Comparison of ENCODE assay signal across 1 cellular context in the genomic region with DNA sequence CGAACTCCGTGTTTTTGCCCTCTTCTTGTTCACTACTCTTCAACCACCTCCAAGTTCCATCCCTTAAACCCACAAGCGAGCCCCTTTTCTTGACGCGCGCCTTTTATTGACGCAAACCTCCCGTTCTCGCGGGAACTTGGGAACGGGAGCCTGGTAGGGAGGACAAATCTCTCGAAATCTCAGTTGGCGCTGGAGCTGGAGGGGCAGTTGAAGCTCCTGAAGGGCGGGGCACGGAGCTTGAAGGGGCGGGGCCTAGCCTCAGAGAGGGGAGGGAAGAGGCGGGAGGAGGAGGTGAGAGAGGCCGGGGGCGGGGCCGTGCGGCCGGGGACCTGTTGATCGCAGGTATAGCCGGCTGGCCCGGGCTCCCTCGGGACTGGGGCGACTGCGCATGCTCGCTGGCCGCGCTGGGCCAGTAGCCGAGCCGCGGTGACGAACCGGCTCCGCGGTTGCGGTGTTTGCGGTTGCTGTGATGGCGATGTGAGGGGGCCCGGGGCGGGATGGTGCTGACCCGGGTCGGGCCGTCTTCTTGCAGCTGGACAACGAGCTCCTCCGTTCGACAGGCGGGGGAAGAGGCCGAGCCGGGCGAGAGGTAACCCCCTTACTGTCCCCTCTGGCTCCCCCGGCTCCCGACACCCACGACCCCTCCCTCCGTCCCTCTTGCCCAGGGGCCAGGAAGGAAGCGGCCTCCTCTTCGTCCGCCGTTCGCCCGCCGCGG.
TF ChIP-seq lines count a peak whose summit lies in the region.

A gene (plus strand): TSS at position 395 of the 715 bp plus-strand sequence. CDS start 14,835 bp downstream, outside the sequence.

TF ChIP-seq in K562, 482 proteins besides CTCF, POLR2A, EP300 and RAD21 (continued from another document and continues in another):
- TF ChIP-seq, protein P1, sequence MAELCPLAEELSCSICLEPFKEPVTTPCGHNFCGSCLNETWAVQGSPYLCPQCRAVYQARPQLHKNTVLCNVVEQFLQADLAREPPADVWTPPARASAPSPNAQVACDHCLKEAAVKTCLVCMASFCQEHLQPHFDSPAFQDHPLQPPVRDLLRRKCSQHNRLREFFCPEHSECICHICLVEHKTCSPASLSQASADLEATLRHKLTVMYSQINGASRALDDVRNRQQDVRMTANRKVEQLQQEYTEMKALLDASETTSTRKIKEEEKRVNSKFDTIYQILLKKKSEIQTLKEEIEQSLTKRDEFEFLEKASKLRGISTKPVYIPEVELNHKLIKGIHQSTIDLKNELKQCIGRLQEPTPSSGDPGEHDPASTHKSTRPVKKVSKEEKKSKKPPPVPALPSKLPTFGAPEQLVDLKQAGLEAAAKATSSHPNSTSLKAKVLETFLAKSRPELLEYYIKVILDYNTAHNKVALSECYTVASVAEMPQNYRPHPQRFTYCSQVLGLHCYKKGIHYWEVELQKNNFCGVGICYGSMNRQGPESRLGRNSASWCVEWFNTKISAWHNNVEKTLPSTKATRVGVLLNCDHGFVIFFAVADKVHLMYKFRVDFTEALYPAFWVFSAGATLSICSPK (IDR thresholded peaks at IDR 0.05; ENCODE audit: borderline replicate concordance), result no peak
- TF ChIP-seq CBFB (CRISPR knock-in tag; IDR thresholded peaks at IDR 0.05) (no peak; the same call in 1 of the 2 replicates), RBBP5 (IDR thresholded peaks at IDR 0.05; ENCODE audit: borderline replicate concordance, insufficient read depth, low read length, poor library complexity, severe bottlenecking) (no peak), ZNF699 (CRISPR knock-in tag; IDR thresholded peaks at IDR 0.05; ENCODE audit: insufficient replicate concordance) (no peak), HNRNPUL1 (IDR thresholded peaks at IDR 0.05; ENCODE audit: low read length) (no peak), CBX2 (IDR thresholded peaks at IDR 0.05; ENCODE audit: insufficient read depth, low read length, poor library complexity, severe bottlenecking) (no peak), TARDBP (IDR thresholded peaks at IDR 0.05) (no peak), KDM5B (IDR thresholded peaks at IDR 0.05; ENCODE audit: insufficient replicate concordance, low read depth, low read length) (peak; percentile 95), TEAD4 (IDR thresholded peaks at IDR 0.05; ENCODE audit: low read length) (no peak; the same call in 1 of the 2 replicates), TEAD4 (CRISPR knock-in tag; IDR thresholded peaks at IDR 0.05; ENCODE audit: borderline replicate concordance) (no peak), TCF7L2 (IDR thresholded peaks at IDR 0.05; ENCODE audit: low read depth, low read length) (0 out of 2 replicates have a peak, but pooled peaks have one; percentile 57), SIN3A (IDR thresholded peaks at IDR 0.05; ENCODE audit: borderline replicate concordance in 2 of 2, control insufficient read depth in 1 of 2, low read depth in 2 of 2, low read length in 2 of 2) (peak in 1 of 2 experiments; percentile 37; a peak in 1 of 4 replicates), EWSR1 (IDR thresholded peaks at IDR 0.05; ENCODE audit: borderline replicate concordance, low read depth, partially characterized antibody) (no peak), SMARCA5 (IDR thresholded peaks at IDR 0.05) (no peak), ZBTB7A (IDR thresholded peaks at IDR 0.05; ENCODE audit: borderline replicate concordance, control insufficient read depth, low read depth, low read length) (peak; percentile 72), ZNF184 (CRISPR knock-in tag; IDR thresholded peaks at IDR 0.05) (no peak), ZFPM2 (CRISPR knock-in tag; IDR thresholded peaks at IDR 0.05) (no peak), CSDE1 (IDR thresholded peaks at IDR 0.05) (no peak), TAF7 (tag; IDR thresholded peaks at IDR 0.05) (peak; percentile 52; the same call in 1 of the 2 replicates), FOXK1 (CRISPR knock-in tag; IDR thresholded peaks at IDR 0.05; ENCODE audit: borderline replicate concordance) (no peak), NR2F6 (CRISPR knock-in tag; IDR thresholded peaks at IDR 0.05) (no peak), ZSCAN32 (CRISPR knock-in tag; IDR thresholded peaks at IDR 0.05) (no peak), ZNF77 (CRISPR knock-in tag; IDR thresholded peaks at IDR 0.05) (no peak), MEIS2 (IDR thresholded peaks at IDR 0.05; ENCODE audit: partially characterized antibody) (no peak), NFIX (CRISPR knock-in tag; IDR thresholded peaks at IDR 0.05; ENCODE audit: low read depth) (no peak), KHSRP (IDR thresholded peaks at IDR 0.05) (no peak), LCOR (CRISPR knock-in tag; IDR thresholded peaks at IDR 0.05) (peak; percentile 50; the same call in 1 of the 2 replicates), TEAD1 (CRISPR knock-in tag; IDR thresholded peaks at IDR 0.05) (no peak), ZNF253 (CRISPR knock-in tag; conservative IDR thresholded peaks at IDR 0.05) (no peak), PHF8 (IDR thresholded peaks at IDR 0.05; ENCODE audit: borderline replicate concordance, low read length) (peak; percentile 76; the same call in 1 of the 2 replicates)
- TF ChIP-seq, protein P2, sequence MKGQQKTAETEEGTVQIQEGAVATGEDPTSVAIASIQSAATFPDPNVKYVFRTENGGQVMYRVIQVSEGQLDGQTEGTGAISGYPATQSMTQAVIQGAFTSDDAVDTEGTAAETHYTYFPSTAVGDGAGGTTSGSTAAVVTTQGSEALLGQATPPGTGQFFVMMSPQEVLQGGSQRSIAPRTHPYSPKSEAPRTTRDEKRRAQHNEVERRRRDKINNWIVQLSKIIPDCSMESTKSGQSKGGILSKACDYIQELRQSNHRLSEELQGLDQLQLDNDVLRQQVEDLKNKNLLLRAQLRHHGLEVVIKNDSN (CRISPR knock-in tag; IDR thresholded peaks at IDR 0.05), result no peak
- TF ChIP-seq, protein P3, sequence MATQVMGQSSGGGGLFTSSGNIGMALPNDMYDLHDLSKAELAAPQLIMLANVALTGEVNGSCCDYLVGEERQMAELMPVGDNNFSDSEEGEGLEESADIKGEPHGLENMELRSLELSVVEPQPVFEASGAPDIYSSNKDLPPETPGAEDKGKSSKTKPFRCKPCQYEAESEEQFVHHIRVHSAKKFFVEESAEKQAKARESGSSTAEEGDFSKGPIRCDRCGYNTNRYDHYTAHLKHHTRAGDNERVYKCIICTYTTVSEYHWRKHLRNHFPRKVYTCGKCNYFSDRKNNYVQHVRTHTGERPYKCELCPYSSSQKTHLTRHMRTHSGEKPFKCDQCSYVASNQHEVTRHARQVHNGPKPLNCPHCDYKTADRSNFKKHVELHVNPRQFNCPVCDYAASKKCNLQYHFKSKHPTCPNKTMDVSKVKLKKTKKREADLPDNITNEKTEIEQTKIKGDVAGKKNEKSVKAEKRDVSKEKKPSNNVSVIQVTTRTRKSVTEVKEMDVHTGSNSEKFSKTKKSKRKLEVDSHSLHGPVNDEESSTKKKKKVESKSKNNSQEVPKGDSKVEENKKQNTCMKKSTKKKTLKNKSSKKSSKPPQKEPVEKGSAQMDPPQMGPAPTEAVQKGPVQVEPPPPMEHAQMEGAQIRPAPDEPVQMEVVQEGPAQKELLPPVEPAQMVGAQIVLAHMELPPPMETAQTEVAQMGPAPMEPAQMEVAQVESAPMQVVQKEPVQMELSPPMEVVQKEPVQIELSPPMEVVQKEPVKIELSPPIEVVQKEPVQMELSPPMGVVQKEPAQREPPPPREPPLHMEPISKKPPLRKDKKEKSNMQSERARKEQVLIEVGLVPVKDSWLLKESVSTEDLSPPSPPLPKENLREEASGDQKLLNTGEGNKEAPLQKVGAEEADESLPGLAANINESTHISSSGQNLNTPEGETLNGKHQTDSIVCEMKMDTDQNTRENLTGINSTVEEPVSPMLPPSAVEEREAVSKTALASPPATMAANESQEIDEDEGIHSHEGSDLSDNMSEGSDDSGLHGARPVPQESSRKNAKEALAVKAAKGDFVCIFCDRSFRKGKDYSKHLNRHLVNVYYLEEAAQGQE (CRISPR knock-in tag; IDR thresholded peaks at IDR 0.05; ENCODE audit: low read depth), result no peak
- TF ChIP-seq, protein P4, sequence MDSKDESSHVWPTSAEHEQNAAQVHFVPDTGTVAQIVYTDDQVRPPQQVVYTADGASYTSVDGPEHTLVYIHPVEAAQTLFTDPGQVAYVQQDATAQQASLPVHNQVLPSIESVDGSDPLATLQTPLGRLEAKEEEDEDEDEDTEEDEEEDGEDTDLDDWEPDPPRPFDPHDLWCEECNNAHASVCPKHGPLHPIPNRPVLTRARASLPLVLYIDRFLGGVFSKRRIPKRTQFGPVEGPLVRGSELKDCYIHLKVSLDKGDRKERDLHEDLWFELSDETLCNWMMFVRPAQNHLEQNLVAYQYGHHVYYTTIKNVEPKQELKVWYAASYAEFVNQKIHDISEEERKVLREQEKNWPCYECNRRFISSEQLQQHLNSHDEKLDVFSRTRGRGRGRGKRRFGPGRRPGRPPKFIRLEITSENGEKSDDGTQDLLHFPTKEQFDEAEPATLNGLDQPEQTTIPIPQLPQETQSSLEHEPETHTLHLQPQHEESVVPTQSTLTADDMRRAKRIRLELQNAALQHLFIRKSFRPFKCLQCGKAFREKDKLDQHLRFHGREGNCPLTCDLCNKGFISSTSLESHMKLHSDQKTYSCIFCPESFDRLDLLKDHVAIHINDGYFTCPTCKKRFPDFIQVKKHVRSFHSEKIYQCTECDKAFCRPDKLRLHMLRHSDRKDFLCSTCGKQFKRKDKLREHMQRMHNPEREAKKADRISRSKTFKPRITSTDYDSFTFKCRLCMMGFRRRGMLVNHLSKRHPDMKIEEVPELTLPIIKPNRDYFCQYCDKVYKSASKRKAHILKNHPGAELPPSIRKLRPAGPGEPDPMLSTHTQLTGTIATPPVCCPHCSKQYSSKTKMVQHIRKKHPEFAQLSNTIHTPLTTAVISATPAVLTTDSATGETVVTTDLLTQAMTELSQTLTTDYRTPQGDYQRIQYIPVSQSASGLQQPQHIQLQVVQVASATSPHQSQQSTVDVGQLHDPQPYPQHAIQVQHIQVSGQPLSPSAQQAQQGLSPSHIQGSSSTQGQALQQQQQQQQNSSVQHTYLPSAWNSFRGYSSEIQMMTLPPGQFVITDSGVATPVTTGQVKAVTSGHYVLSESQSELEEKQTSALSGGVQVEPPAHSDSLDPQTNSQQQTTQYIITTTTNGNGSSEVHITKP (IDR thresholded peaks at IDR 0.05; ENCODE audit: partially characterized antibody), result no peak
- TF ChIP-seq, protein P5, sequence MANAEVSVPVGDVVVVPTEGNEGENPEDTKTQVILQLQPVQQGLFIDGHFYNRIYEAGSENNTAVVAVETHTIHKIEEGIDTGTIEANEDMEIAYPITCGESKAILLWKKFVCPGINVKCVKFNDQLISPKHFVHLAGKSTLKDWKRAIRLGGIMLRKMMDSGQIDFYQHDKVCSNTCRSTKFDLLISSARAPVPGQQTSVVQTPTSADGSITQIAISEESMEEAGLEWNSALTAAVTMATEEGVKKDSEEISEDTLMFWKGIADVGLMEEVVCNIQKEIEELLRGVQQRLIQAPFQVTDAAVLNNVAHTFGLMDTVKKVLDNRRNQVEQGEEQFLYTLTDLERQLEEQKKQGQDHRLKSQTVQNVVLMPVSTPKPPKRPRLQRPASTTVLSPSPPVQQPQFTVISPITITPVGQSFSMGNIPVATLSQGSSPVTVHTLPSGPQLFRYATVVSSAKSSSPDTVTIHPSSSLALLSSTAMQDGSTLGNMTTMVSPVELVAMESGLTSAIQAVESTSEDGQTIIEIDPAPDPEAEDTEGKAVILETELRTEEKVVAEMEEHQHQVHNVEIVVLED (CRISPR knock-in tag; IDR thresholded peaks at IDR 0.05), result 0 out of 2 replicates have a peak, but pooled peaks have one; percentile 37
- TF ChIP-seq, protein P6, sequence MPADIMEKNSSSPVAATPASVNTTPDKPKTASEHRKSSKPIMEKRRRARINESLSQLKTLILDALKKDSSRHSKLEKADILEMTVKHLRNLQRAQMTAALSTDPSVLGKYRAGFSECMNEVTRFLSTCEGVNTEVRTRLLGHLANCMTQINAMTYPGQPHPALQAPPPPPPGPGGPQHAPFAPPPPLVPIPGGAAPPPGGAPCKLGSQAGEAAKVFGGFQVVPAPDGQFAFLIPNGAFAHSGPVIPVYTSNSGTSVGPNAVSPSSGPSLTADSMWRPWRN (IDR thresholded peaks at IDR 0.05; ENCODE audit: low read depth), result no peak
- TF ChIP-seq, protein P7, sequence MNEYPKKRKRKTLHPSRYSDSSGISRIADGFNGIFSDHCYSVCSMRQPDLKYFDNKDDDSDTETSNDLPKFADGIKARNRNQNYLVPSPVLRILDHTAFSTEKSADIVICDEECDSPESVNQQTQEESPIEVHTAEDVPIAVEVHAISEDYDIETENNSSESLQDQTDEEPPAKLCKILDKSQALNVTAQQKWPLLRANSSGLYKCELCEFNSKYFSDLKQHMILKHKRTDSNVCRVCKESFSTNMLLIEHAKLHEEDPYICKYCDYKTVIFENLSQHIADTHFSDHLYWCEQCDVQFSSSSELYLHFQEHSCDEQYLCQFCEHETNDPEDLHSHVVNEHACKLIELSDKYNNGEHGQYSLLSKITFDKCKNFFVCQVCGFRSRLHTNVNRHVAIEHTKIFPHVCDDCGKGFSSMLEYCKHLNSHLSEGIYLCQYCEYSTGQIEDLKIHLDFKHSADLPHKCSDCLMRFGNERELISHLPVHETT (CRISPR knock-in tag; conservative IDR thresholded peaks at IDR 0.05 in 1 of 2, IDR thresholded peaks at IDR 0.05 in 1 of 2), result no peak
- TF ChIP-seq, protein P8, sequence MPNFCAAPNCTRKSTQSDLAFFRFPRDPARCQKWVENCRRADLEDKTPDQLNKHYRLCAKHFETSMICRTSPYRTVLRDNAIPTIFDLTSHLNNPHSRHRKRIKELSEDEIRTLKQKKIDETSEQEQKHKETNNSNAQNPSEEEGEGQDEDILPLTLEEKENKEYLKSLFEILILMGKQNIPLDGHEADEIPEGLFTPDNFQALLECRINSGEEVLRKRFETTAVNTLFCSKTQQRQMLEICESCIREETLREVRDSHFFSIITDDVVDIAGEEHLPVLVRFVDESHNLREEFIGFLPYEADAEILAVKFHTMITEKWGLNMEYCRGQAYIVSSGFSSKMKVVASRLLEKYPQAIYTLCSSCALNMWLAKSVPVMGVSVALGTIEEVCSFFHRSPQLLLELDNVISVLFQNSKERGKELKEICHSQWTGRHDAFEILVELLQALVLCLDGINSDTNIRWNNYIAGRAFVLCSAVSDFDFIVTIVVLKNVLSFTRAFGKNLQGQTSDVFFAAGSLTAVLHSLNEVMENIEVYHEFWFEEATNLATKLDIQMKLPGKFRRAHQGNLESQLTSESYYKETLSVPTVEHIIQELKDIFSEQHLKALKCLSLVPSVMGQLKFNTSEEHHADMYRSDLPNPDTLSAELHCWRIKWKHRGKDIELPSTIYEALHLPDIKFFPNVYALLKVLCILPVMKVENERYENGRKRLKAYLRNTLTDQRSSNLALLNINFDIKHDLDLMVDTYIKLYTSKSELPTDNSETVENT (CRISPR knock-in tag; IDR thresholded peaks at IDR 0.05), result 0 out of 2 replicates have a peak, but pooled peaks have one; percentile 52
- TF ChIP-seq, protein P9, sequence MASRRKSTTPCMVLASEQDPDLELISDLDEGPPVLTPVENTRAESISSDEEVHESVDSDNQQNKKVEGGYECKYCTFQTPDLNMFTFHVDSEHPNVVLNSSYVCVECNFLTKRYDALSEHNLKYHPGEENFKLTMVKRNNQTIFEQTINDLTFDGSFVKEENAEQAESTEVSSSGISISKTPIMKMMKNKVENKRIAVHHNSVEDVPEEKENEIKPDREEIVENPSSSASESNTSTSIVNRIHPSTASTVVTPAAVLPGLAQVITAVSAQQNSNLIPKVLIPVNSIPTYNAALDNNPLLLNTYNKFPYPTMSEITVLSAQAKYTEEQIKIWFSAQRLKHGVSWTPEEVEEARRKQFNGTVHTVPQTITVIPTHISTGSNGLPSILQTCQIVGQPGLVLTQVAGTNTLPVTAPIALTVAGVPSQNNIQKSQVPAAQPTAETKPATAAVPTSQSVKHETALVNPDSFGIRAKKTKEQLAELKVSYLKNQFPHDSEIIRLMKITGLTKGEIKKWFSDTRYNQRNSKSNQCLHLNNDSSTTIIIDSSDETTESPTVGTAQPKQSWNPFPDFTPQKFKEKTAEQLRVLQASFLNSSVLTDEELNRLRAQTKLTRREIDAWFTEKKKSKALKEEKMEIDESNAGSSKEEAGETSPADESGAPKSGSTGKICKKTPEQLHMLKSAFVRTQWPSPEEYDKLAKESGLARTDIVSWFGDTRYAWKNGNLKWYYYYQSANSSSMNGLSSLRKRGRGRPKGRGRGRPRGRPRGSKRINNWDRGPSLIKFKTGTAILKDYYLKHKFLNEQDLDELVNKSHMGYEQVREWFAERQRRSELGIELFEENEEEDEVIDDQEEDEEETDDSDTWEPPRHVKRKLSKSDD (conservative IDR thresholded peaks at IDR 0.05; ENCODE audit: low read length), result peak; percentile 96
